Comparison of ENCODE assay signal across 21 cellular contexts in the genomic region with DNA sequence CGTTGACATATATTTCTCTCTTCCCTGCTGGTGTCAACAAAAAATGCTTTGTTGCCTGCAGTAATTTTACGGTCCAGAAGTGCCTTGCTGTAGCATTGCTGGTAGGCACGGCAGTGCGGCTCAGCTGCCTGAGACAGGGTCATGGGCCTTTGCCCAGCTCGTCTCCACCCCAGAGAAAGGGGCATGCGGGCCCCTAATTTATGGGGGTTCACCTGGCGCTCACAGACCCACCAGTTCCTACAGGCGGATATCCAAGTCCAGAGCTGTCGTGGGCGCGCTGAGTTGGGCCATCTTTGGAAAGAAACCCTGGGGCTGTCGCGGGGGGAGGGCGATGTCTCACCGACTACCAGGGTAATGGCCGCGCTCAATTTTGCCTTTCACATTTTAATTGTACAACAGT.
"Had no signal": no experiment of that assay in that cellular context is flagged by ENCODE, and none has a peak within 500 bp of the region (broad histone marks: within the 10 kb centered on the region; RNA-seq: fewer than 3 reads in every experiment).

No MANE protein-coding gene starts in this region.

- H3K4me1 Mint-ChIP-seq: central memory CD8-positive, alpha-beta T cell; memory B cell; naive B cell had no signal

- H3K36me3 ChIP-seq: colonic mucosa, gastrocnemius medialis, heart left ventricle, neural progenitor cell, right lobe of liver had no signal

- FAIRE-seq: small intestine had no signal

- H3K27ac ChIP-seq: ascending aorta, colonic mucosa, gastrocnemius medialis, heart left ventricle, neural progenitor cell, psoas muscle, right lobe of liver, stomach had no signal

- H3K4me1 ChIP-seq: ascending aorta, colonic mucosa, gastrocnemius medialis, heart left ventricle, psoas muscle, right lobe of liver, stomach had no signal

- H3K9me3 Mint-ChIP-seq: central memory CD8-positive, alpha-beta T cell; memory B cell; neural progenitor cell had no signal

- H3K4me3 ChIP-seq: ascending aorta, colonic mucosa, gastrocnemius medialis, mucosa of descending colon, psoas muscle, right lobe of liver had no signal

- H3K27ac Mint-ChIP-seq: memory B cell had no signal

- ATAC-seq: activated CD4-positive, CD25-positive, alpha-beta regulatory T cell treated with anti-CD3 and anti-CD28 coated beads, Interleukin-2, amount 50 U/mL, for 24 hours; gastrocnemius medialis; left ventricle myocardium superior; mucosa of descending colon; psoas muscle; right lobe of liver had no signal

- H3K27me3 Mint-ChIP-seq: central memory CD8-positive, alpha-beta T cell; memory B cell; naive B cell had no signal

- DNase-seq: activated CD8-positive, alpha-beta memory T cell treated with anti-CD3 and anti-CD28 coated beads for 24 hours; activated naive CD4-positive, alpha-beta T cell treated with Interleukin-2 at 50 U/mL for 16 hours; colonic mucosa; gastrocnemius medialis; heart left ventricle; left ventricle myocardium superior; naive B cell; small intestine; stimulated activated CD4-positive, alpha-beta T cell treated with anti-CD3 and anti-CD28 coated beads, Interleukin-15, amount 100 ng/mL, for 24 hours; stimulated activated CD4-positive, alpha-beta T cell treated with anti-CD3 and anti-CD28 coated beads, Interleukin-2, amount 100 ng/mL, for 48 hours; stomach; T-helper 1 cell; T1000 had no signal

- H3K9me3 ChIP-seq: ascending aorta, colonic mucosa, gastrocnemius medialis, heart left ventricle, mucosa of descending colon, psoas muscle, right lobe of liver had no signal

- H3K27me3 ChIP-seq: ascending aorta, colonic mucosa, heart left ventricle, neural progenitor cell, right lobe of liver, stomach had no signal

- H3K4me3 Mint-ChIP-seq: central memory CD8-positive, alpha-beta T cell; memory B cell; neural progenitor cell had no signal

- H3K36me3 Mint-ChIP-seq: memory B cell, naive B cell had no signal
